ENCODE assay signal across 1 cellular context in the genomic region with DNA sequence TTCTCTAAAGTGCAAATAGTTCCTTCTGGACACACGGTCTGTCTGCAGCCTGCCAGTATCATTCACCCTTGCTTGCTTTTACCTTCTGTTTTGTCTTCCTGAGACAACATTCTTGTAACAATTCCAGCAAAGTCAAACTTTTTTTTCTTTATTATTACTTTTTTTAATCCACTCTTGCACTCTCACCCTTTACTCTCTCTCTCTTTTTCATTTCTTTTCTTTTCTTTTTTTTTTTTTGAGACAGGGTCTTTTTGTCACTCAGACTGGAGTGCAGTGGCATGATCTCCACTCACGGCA.
TF ChIP-seq lines count a peak whose summit lies in the region.

No MANE protein-coding gene starts in this region.

TF ChIP-seq in HCT116, 20 proteins besides CTCF, POLR2A, EP300 and RAD21 (continued from another document):
- TF ChIP-seq, protein P1, sequence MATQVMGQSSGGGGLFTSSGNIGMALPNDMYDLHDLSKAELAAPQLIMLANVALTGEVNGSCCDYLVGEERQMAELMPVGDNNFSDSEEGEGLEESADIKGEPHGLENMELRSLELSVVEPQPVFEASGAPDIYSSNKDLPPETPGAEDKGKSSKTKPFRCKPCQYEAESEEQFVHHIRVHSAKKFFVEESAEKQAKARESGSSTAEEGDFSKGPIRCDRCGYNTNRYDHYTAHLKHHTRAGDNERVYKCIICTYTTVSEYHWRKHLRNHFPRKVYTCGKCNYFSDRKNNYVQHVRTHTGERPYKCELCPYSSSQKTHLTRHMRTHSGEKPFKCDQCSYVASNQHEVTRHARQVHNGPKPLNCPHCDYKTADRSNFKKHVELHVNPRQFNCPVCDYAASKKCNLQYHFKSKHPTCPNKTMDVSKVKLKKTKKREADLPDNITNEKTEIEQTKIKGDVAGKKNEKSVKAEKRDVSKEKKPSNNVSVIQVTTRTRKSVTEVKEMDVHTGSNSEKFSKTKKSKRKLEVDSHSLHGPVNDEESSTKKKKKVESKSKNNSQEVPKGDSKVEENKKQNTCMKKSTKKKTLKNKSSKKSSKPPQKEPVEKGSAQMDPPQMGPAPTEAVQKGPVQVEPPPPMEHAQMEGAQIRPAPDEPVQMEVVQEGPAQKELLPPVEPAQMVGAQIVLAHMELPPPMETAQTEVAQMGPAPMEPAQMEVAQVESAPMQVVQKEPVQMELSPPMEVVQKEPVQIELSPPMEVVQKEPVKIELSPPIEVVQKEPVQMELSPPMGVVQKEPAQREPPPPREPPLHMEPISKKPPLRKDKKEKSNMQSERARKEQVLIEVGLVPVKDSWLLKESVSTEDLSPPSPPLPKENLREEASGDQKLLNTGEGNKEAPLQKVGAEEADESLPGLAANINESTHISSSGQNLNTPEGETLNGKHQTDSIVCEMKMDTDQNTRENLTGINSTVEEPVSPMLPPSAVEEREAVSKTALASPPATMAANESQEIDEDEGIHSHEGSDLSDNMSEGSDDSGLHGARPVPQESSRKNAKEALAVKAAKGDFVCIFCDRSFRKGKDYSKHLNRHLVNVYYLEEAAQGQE (IDR thresholded peaks at IDR 0.05; ENCODE audit: low read depth): no peak
- TF ChIP-seq CEBPB (IDR thresholded peaks at IDR 0.05; ENCODE audit: low read depth) (no peak), ZFX (IDR thresholded peaks at IDR 0.05) (no peak)
